ENCODE assay signal across 20 cellular contexts in genomic region chr11:31366795-31367194, GRCh38. TPM values are rescaled to one million over a fixed set of nuclear protein-coding genes. Genes with fewer than 3 reads are reported as not detected.
A peak's percentile ranks its signal among the peaks of the same experiment; 100 is the strongest.
DNase-seq lines count a peak whose midpoint lies in the region; ATAC-seq lines count a peak whose summit lies in the region.
"Had no signal": no experiment of that assay in that cellular context is flagged by ENCODE, and none has a peak within 500 bp of the region (broad histone marks: within the 10 kb centered on the region; RNA-seq: fewer than 3 reads in every experiment).

No MANE protein-coding gene starts in this region.

- H3K4me1 Mint-ChIP-seq in activated naive CD4-positive, alpha-beta T cell treated with anti-CD3 and anti-CD28 coated beads for 36 hours (ENCODE audit: low read depth): peaks cover 48% of the 10 kb centered on the region
- peaks cover 50% of the 10 kb centered on the region for H3K4me1 Mint-ChIP-seq in activated CD4-positive, alpha-beta memory T cell treated with anti-CD3 and anti-CD28 coated beads for 36 hours (ENCODE audit: low read depth)
- peaks cover 26 to 67% (median 49%) of the 10 kb centered on the region in 4 donors for H3K4me1 Mint-ChIP-seq in naive thymus-derived CD8-positive, alpha-beta T cell

- no peaks in the 10 kb centered on the region for H3K9me3 Mint-ChIP-seq in activated naive CD4-positive, alpha-beta T cell treated with anti-CD3 and anti-CD28 coated beads for 36 hours
- no peaks in the 10 kb centered on the region for H3K9me3 Mint-ChIP-seq in activated CD4-positive, alpha-beta memory T cell treated with anti-CD3 and anti-CD28 coated beads for 36 hours
- no peaks in the 10 kb centered on the region for H3K9me3 Mint-ChIP-seq in naive thymus-derived CD8-positive, alpha-beta T cell

- peaks cover 4% of the 10 kb centered on the region for H3K36me3 Mint-ChIP-seq in activated naive CD4-positive, alpha-beta T cell treated with anti-CD3 and anti-CD28 coated beads for 36 hours (ENCODE audit: low read depth)
- no peaks in the 10 kb centered on the region for H3K36me3 Mint-ChIP-seq in activated CD4-positive, alpha-beta memory T cell treated with anti-CD3 and anti-CD28 coated beads for 36 hours
- no peaks in the 10 kb centered on the region for H3K36me3 Mint-ChIP-seq in naive thymus-derived CD8-positive, alpha-beta T cell

- CTCF ChIA-PET in activated naive CD4-positive, alpha-beta T cell treated with anti-CD3 and anti-CD28 coated beads for 36 hours (lab: Charles Lee): no interaction called here
- CTCF ChIA-PET in activated CD4-positive, alpha-beta memory T cell treated with anti-CD3 and anti-CD28 coated beads for 36 hours (lab: Charles Lee): no interaction called here

- peak; percentile 13 to 30 for ATAC-seq in naive thymus-derived CD8-positive, alpha-beta T cell
- no peak for ATAC-seq in GM21515 (IDR thresholded peaks at IDR 0.05; ENCODE audit: unreplicated experiment)
- ATAC-seq: sciatic nerve had no signal

- POLR2A ChIA-PET in activated CD4-positive, alpha-beta memory T cell treated with anti-CD3 and anti-CD28 coated beads for 36 hours (lab: Charles Lee): no interaction called here
- POLR2A ChIA-PET in naive thymus-derived CD8-positive, alpha-beta T cell (lab: Charles Lee): no interaction called here

- in situ Hi-C loops in KBM-7 (cut with MboI; ENCODE audit: low pct_unique_long_range_greater_than_20kb, low sequenced_read_pairs): no loop called here

- H3K4me3 Mint-ChIP-seq in activated naive CD4-positive, alpha-beta T cell treated with anti-CD3 and anti-CD28 coated beads for 36 hours: peak overlapping the region; percentile 7
- H3K4me3 Mint-ChIP-seq in activated CD4-positive, alpha-beta memory T cell treated with anti-CD3 and anti-CD28 coated beads for 36 hours: peak overlapping the region; percentile 7
- peak overlapping the region in 9 of 10 donors; percentile 2 to 64 (median 46) for H3K4me3 Mint-ChIP-seq in naive thymus-derived CD8-positive, alpha-beta T cell

- no peaks in the 10 kb centered on the region for H3K27me3 Mint-ChIP-seq in activated naive CD4-positive, alpha-beta T cell treated with anti-CD3 and anti-CD28 coated beads for 36 hours (ENCODE audit: low read depth)
- H3K27me3 Mint-ChIP-seq in activated CD4-positive, alpha-beta memory T cell treated with anti-CD3 and anti-CD28 coated beads for 36 hours: no peaks in the 10 kb centered on the region
- peaks cover 0 to 15% (median 0%) of the 10 kb centered on the region in 5 donors for H3K27me3 Mint-ChIP-seq in naive thymus-derived CD8-positive, alpha-beta T cell
- H3K27me3 Mint-ChIP-seq: progenitor cell of endocrine pancreas had no signal

- DNase-seq in activated naive CD4-positive, alpha-beta T cell treated with anti-CD3 and anti-CD28 coated beads for 36 hours: peak; percentile 10
- DNase-seq in activated naive CD4-positive, alpha-beta T cell (lab: John Stamatoyannopoulos, UW): no peak
- DNase-seq in KBM-7 (peak; percentile 69), LoVo (ENCODE audit: low spot score) (no peak), H4 (ENCODE audit: low spot score) (no peak)
- peak; percentile 28 for DNase-seq in activated CD4-positive, alpha-beta memory T cell treated with anti-CD3 and anti-CD28 coated beads for 36 hours
- DNase-seq in naive thymus-derived CD8-positive, alpha-beta T cell: peak in 5 of 10 donors; percentile 12 to 60 (median 27)
- DNase-seq: activated CD8-positive, alpha-beta memory T cell treated with anti-CD3 and anti-CD28 coated beads, Interleukin-2, amount 50 U/mL, for 48 hours; DMS 273 treated with DMSO at 0.1 percent for 48 hours; head of caudate nucleus; mammary epithelial cell; NCI-H1105 treated with DMSO at 0.1 percent for 48 hours; NCI-H2029 treated with DMSO at 0.1 percent for 48 hours; NCI-H345; NCI-H748 treated with DMSO at 0.1 percent for 48 hours; stimulated activated CD4-positive, alpha-beta T cell treated with anti-CD3 and anti-CD28 coated beads, Interleukin-15, amount 100 ng/mL, for 24 hours had no signal

- intact Hi-C loops in activated naive CD4-positive, alpha-beta T cell treated with anti-CD3 and anti-CD28 coated beads for 36 hours (cut with micrococcal nuclease): loop anchor here (5.0 kb wide), 2 partner anchors 446 to 1216 kb away; partner anchors contain the start of genes EIF3M and PAX6
- intact Hi-C loops in activated CD4-positive, alpha-beta memory T cell treated with anti-CD3 and anti-CD28 coated beads for 36 hours (cut with micrococcal nuclease): loop anchor here (5.0 kb wide), 4 partner anchors 446 to 1796 kb away; partner anchors contain the start of genes ARL14EP, CSTF3, PAX6 and RCN1

- peak overlapping the region; percentile 6 for H3K27ac Mint-ChIP-seq in activated naive CD4-positive, alpha-beta T cell treated with anti-CD3 and anti-CD28 coated beads for 36 hours
- peak overlapping the region; percentile 7 for H3K27ac Mint-ChIP-seq in activated CD4-positive, alpha-beta memory T cell treated with anti-CD3 and anti-CD28 coated beads for 36 hours
- H3K27ac Mint-ChIP-seq in naive thymus-derived CD8-positive, alpha-beta T cell: peak overlapping the region; percentile 3 to 76 (median 33)
- H3K27ac Mint-ChIP-seq: progenitor cell of endocrine pancreas had no signal

RNA-seq across cellular contexts. Expression of gene DCDC1, which starts 2.7 kb away (rescaled TPM):
- under 1 TPM in 1 of 2 experiments, not detected in 1; 0.25 TPM for total RNA-seq in activated naive CD4-positive, alpha-beta T cell treated with anti-CD3 and anti-CD28 coated beads for 36 hours
- total RNA-seq in activated CD4-positive, alpha-beta memory T cell treated with anti-CD3 and anti-CD28 coated beads for 36 hours: under 1 TPM; 0.21 to 0.27 TPM
- 1 to 10 TPM in 1 of 2 experiments, under 1 TPM in 1; 0.63 to 1.8 TPM for total RNA-seq in naive thymus-derived CD8-positive, alpha-beta T cell
- polyA plus RNA-seq in naive thymus-derived CD8-positive, alpha-beta T cell: under 1 TPM in 2 of 3 donors, not detected in 1; 0.29 to 0.30 TPM
- total RNA-seq in H4 (2014; rRNA removed; shearing (Covaris generic)): 0.08 and 0.31 TPM in 2 replicates
- total RNA-seq: SK-MEL-5 had no signal

RNA-seq across cellular contexts. Expression of gene DNAJC24, which starts 2.9 kb away (rescaled TPM):
- 10 to 100 TPM; 14.2 to 14.6 TPM for total RNA-seq in activated naive CD4-positive, alpha-beta T cell treated with anti-CD3 and anti-CD28 coated beads for 36 hours
- total RNA-seq in activated CD4-positive, alpha-beta memory T cell treated with anti-CD3 and anti-CD28 coated beads for 36 hours: 10 to 100 TPM; 15.4 to 16.8 TPM
- 10 to 100 TPM; 26.2 to 34.7 TPM for total RNA-seq in naive thymus-derived CD8-positive, alpha-beta T cell
- 10 to 100 TPM; 13.5 to 16.2 (median 15.4) TPM for polyA plus RNA-seq in naive thymus-derived CD8-positive, alpha-beta T cell
- total RNA-seq in H4 (2014; rRNA removed; shearing (Covaris generic)): 12.7 and 14.2 TPM in 2 replicates

Comparison
In these comparisons a context has a peak if more than half of its experiments do, and no peak if none do; other contexts are left out.
1. DNase-seq: peak in activated naive CD4-positive, alpha-beta T cell treated with anti-CD3 and anti-CD28 coated beads for 36 hours (single experiment), KBM-7 (single experiment) and activated CD4-positive, alpha-beta memory T cell treated with anti-CD3 and anti-CD28 coated beads for 36 hours (single experiment); none in activated naive CD4-positive, alpha-beta T cell (0 of 4), LoVo (single experiment) and H4 (single experiment).
2. Peak in every context shown above with its lines, with median percentiles within 50 percentile points of each other: H3K27ac Mint-ChIP-seq and H3K4me3 Mint-ChIP-seq.